In genomic region chr12:101475751-101476305, GRCh38 we compare ENCODE assay signal across 21 cellular contexts. TPM values are rescaled to one million over a fixed set of nuclear protein-coding genes. Genes with fewer than 3 reads are reported as not detected.
DNase-seq lines count a peak whose midpoint lies in the region; ATAC-seq, FAIRE-seq and TF ChIP-seq lines count a peak whose summit lies in the region.
"Had no signal": no experiment of that assay in that cellular context is flagged by ENCODE, and none has a peak within 500 bp of the region (broad histone marks: within the 10 kb centered on the region; RNA-seq: fewer than 3 reads in every experiment).

No MANE protein-coding gene starts in this region.

- TF ChIP-seq POLR2A in A549 (IDR thresholded peaks at IDR 0.05; ENCODE audit: low read length), result no peak

- no peak for TF ChIP-seq EP300 in A549 (IDR thresholded peaks at IDR 0.05)

- no peak overlapping the region for H3K27ac ChIP-seq in A549
- H3K27ac ChIP-seq: BLaER1, KMS-11 had no signal

- no peak for FAIRE-seq in A549 (lab: Jason Lieb, UNC)
- FAIRE-seq: GM12891 had no signal

- POLR2A ChIA-PET in A549 (lab: Yijun Ruan, JAX), result no interaction called here

- ATAC-seq in A549, result no peak
- ATAC-seq in HG02610 (IDR thresholded peaks at IDR 0.05; ENCODE audit: unreplicated experiment), result no peak
- ATAC-seq: HCT116 had no signal

- no peak for TF ChIP-seq CTCF in A549 (IDR thresholded peaks at IDR 0.05)

- WGBS in A549 (ENCODE audit: missing lambda C conversion rate), result 42% methylated on average over 5 of the region's 5 CpGs

- H3K4me2 ChIP-seq in A549, result no peak overlapping the region
- H3K4me2 ChIP-seq: BLaER1, KMS-11 had no signal

- CTCF ChIA-PET in A549 (lab: Yijun Ruan, JAX), result no interaction called here

- DNase-seq in A549 (ENCODE audit: low read depth in 1 of 2, low spot score in 1 of 2) (no peak), NCI-H1930 (lab: John Stamatoyannopoulos, UW) (peak; percentile 15 to 79), NCI-H774 (lab: John Stamatoyannopoulos, UW) (peak; percentile 34), NCI-H1417 treated with DMSO at 0.1 percent for 48 hours (lab: John Stamatoyannopoulos, UW) (no peak), RPMI8226 (no peak), mucosa of gallbladder (ENCODE audit: low spot score) (no peak)
- DNase-seq: Calu3; CD4-positive, alpha-beta memory T cell; DMS79 treated with DMSO at 0.1 percent for 48 hours; GF-D8; GOT3; H7 had no signal

- H3K4me3 ChIP-seq in A549 (no peak overlapping the region), GM08714 (ENCODE audit: low read length) (peak overlapping the region; percentile 36; the same call in 1 of the 2 replicates)
- H3K4me3 ChIP-seq: BLaER1 had no signal

- H3K4me1 ChIP-seq in A549, result no peaks in the 10 kb centered on the region
- H3K4me1 ChIP-seq: BLaER1 had no signal

- no peaks in the 10 kb centered on the region for H3K9me3 ChIP-seq in A549
- H3K9me3 ChIP-seq: BLaER1 had no signal

- no peak for TF ChIP-seq RAD21 in A549 (conservative IDR thresholded peaks at IDR 0.05 in 1 of 2, IDR thresholded peaks at IDR 0.05 in 1 of 2)

TF ChIP-seq in A549, 52 proteins besides CTCF, POLR2A, EP300 and RAD21:
- TF ChIP-seq CEBPB (IDR thresholded peaks at IDR 0.05), result no peak
- TF ChIP-seq E2F6 (IDR thresholded peaks at IDR 0.05; ENCODE audit: borderline replicate concordance, low read depth), result no peak
- TF ChIP-seq GATA3 (IDR thresholded peaks at IDR 0.05; ENCODE audit: borderline replicate concordance), result peak; percentile 16; the same call in 1 of the 2 replicates
- no peak for TF ChIP-seq ZSCAN20 (CRISPR knock-in tag; IDR thresholded peaks at IDR 0.05)
- TF ChIP-seq FOXS1 (CRISPR knock-in tag; IDR thresholded peaks at IDR 0.05), result no peak

RNA-seq across cellular contexts. Expression of gene SPIC, which starts 0.7 kb away (rescaled TPM):
- polyA plus RNA-seq in A549 (2011; rRNA removed) (0.08 TPM in 1 of 2 replicates, not detected in the other), A549 (2017; fragmentation: RNase III; extraction: RNeasy Plus Mini Kit Qiagen cat#74134 plus additional on column Dnase treatment) (not detected in 3 replicates)
- not detected in 2 replicates for polyA plus RNA-seq in A549 (2012; cell fraction: cytosol; rRNA removed)
- not detected in 2 replicates for polyA plus RNA-seq in A549 (2012; cell fraction: nucleus; rRNA removed)
- polyA minus RNA-seq in A549 (2011; rRNA and poly(A)+ RNA removed), result not detected in 2 replicates
- not detected for total RNA-seq in mucosa of gallbladder
- total RNA-seq: A673; Calu3; CD4-positive, alpha-beta memory T cell; H7 had no signal
- polyA plus RNA-seq: AG04450; CD14-positive monocyte; CD4-positive, alpha-beta memory T cell had no signal

Comparison
In these comparisons a context has a peak if more than half of its experiments do, and no peak if none do; other contexts are left out.
1. DNase-seq: peak in NCI-H1930 (2 of 2) and NCI-H774 (single experiment); none in A549 (0 of 2), NCI-H1417 treated with DMSO at 0.1 percent for 48 hours (single experiment), RPMI8226 (single experiment) and mucosa of gallbladder (single experiment).